Comparison of ENCODE assay signal across 10 cellular contexts in genomic region chr7:68321076-68321639, GRCh38.
DNase-seq lines count a peak whose midpoint lies in the region; ATAC-seq, FAIRE-seq and TF ChIP-seq lines count a peak whose summit lies in the region.
"Had no signal": no experiment of that assay in that cellular context is flagged by ENCODE, and none has a peak within 500 bp of the region (broad histone marks: within the 10 kb centered on the region; RNA-seq: fewer than 3 reads in every experiment).

No MANE protein-coding gene starts in this region.

- intact Hi-C loops in esophagus muscularis mucosa (cut with DNase I), result no loop called here
- intact Hi-C loops in kidney (cut with DNase I), result no loop called here

- H3K9me3 ChIP-seq in esophagus muscularis mucosa, result no peaks in the 10 kb centered on the region
- H3K9me3 ChIP-seq in kidney (ENCODE audit: control insufficient read depth in 1 of 2, low read length in 2 of 2), result no peaks in the 10 kb centered on the region

- H3K4me1 Mint-ChIP-seq in GM23338, result no peaks in the 10 kb centered on the region

- H3K79me2 ChIP-seq in GM23338 (replicated peaks; ENCODE audit: insufficient read depth), result no peaks in the 10 kb centered on the region

- no peak overlapping the region for H3K9ac ChIP-seq in kidney (ENCODE audit: low read length in 2 of 2)

- WGBS in esophagus muscularis mucosa, result 17% methylated on average over 4 of the region's 4 CpGs

- no peaks in the 10 kb centered on the region for H3F3A ChIP-seq in GM23338 (replicated peaks; ENCODE audit: low read depth)

- peaks cover 20% of the 10 kb centered on the region; the same call in 2 of the 3 replicates for H3K36me3 Mint-ChIP-seq in GM23338 (ENCODE audit: low read depth)

- TF ChIP-seq POLR2A in esophagus muscularis mucosa (IDR thresholded peaks at IDR 0.05; ENCODE audit: low read depth), result no peak

- DNase-seq in H4 (ENCODE audit: low spot score) (peak; percentile 77), NCI-H526 treated with DMSO at 0.1 percent for 48 hours (lab: John Stamatoyannopoulos, UW) (peak; percentile 4), esophagus muscularis mucosa (ENCODE audit: extremely low spot score) (no peak), renal cortical epithelial cell (ENCODE audit: low read depth) (peak; percentile 33), GM23338 (ENCODE audit: low spot score) (no peak), kidney (no peak)
- DNase-seq in activated CD4-positive, alpha-beta T cell treated with anti-CD3 and anti-CD28 coated beads, Interleukin-2, amount 50 U/mL, for 1 hour, result no peak
- DNase-seq: GF-D8, HCEC 1CT had no signal

- H3K36me3 ChIP-seq in esophagus muscularis mucosa (no peaks in the 10 kb centered on the region), GM23338 (ENCODE audit: insufficient read depth) (no peaks in the 10 kb centered on the region), kidney (ENCODE audit: control insufficient read depth in 1 of 2, insufficient read depth in 2 of 2, low read length in 2 of 2) (no peaks in the 10 kb centered on the region)

- no peaks in the 10 kb centered on the region for H4K20me1 ChIP-seq in GM23338 (replicated peaks; ENCODE audit: insufficient read depth)

- H3K27ac ChIP-seq in esophagus muscularis mucosa (replicated peaks in 1 of 4), result peak overlapping the region; percentile 55 to 80 (median 64)
- H3K27ac ChIP-seq in GM23338 (ENCODE audit: low read depth), result no peak overlapping the region
- H3K27ac ChIP-seq in kidney (ENCODE audit: low read depth in 2 of 2, low read length in 2 of 2), result no peak overlapping the region

- TF ChIP-seq CTCF in esophagus muscularis mucosa (IDR thresholded peaks at IDR 0.05) (no peak), GM23338 (conservative IDR thresholded peaks at IDR 0.05; ENCODE audit: low read depth in 2 of 2) (no peak), kidney (IDR thresholded peaks at IDR 0.05; ENCODE audit: borderline replicate concordance, extremely low read depth, insufficient read depth) (no peak)

- ATAC-seq in GM23338 (no peak), GM18873 (IDR thresholded peaks at IDR 0.05; ENCODE audit: low FRiP score, unreplicated experiment) (no peak)

- no peaks in the 10 kb centered on the region for H3K9me2 ChIP-seq in GM23338 (ENCODE audit: insufficient read depth)

- H3K4me2 ChIP-seq in GM23338, result no peak overlapping the region

- H2AFZ ChIP-seq in GM23338, result no peak overlapping the region

- TF ChIP-seq EP300 in esophagus muscularis mucosa (IDR thresholded peaks at IDR 0.05), result no peak

- H3K27me3 Mint-ChIP-seq in GM23338 (ENCODE audit: insufficient read depth, low read depth, poor library complexity), result peaks cover 1% of the 10 kb centered on the region

- H3K27ac Mint-ChIP-seq in GM23338, result no peak overlapping the region

- no peak for FAIRE-seq in kidney (lab: Jason Lieb, UNC)

- H3K4me1 ChIP-seq in esophagus muscularis mucosa, result peaks cover 21 to 30% (median 25%) of the 10 kb centered on the region in 4 donors
- H3K4me1 ChIP-seq in GM23338 (ENCODE audit: insufficient read depth), result no peaks in the 10 kb centered on the region
- H3K4me1 ChIP-seq in kidney (ENCODE audit: control insufficient read depth in 1 of 2, insufficient read depth in 1 of 2, low read depth in 1 of 2, low read length in 2 of 2), result peaks cover 0 to 3% of the 10 kb centered on the region in 2 donors

- peak overlapping the region in 1 of 4 donors; percentile 19 for H3K4me3 ChIP-seq in esophagus muscularis mucosa
- H3K4me3 ChIP-seq in GM23338, result no peak overlapping the region
- no peak overlapping the region for H3K4me3 ChIP-seq in kidney (ENCODE audit: low read length in 2 of 2)

- H3K9me3 Mint-ChIP-seq in GM23338, result peaks cover 89% of the 10 kb centered on the region

- no peak overlapping the region for H3K4me3 Mint-ChIP-seq in GM23338

- H3K27me3 ChIP-seq in esophagus muscularis mucosa (no peaks in the 10 kb centered on the region), GM23338 (ENCODE audit: insufficient read depth) (no peaks in the 10 kb centered on the region)

TF ChIP-seq in GM23338, 12 proteins besides CTCF, POLR2A, EP300 and RAD21:
- TF ChIP-seq REST (IDR thresholded peaks at IDR 0.05; ENCODE audit: unreplicated experiment), result no peak
- TF ChIP-seq STAT1 (IDR thresholded peaks at IDR 0.05; ENCODE audit: unreplicated experiment), result no peak
- no peak for TF ChIP-seq EZH2phosphoT487 (IDR thresholded peaks at IDR 0.05; ENCODE audit: unreplicated experiment)
- no peak for TF ChIP-seq EZH2 (IDR thresholded peaks at IDR 0.05; ENCODE audit: low read depth, unreplicated experiment)
- no peak for TF ChIP-seq ZNF462 (CRISPR knock-in tag; IDR thresholded peaks at IDR 0.05)
- TF ChIP-seq JUNB (IDR thresholded peaks at IDR 0.05; ENCODE audit: unreplicated experiment), result no peak

Comparison
In these comparisons a context has a peak if more than half of its experiments do, and no peak if none do; other contexts are left out.
1. DNase-seq: peak in H4 (single experiment), NCI-H526 treated with DMSO at 0.1 percent for 48 hours (single experiment) and renal cortical epithelial cell (single experiment); none in esophagus muscularis mucosa (single experiment), activated CD4-positive, alpha-beta T cell treated with anti-CD3 and anti-CD28 coated beads, Interleukin-2, amount 50 U/mL, for 1 hour (single experiment), GM23338 (single experiment) and kidney (single experiment).
2. H3K27ac ChIP-seq: peak in esophagus muscularis mucosa (4 of 4); none in GM23338 (single experiment) and kidney (0 of 2).